9 cellular contexts compared by ENCODE assay signal in genomic region chr12:56258820-56259183, GRCh38. TPM values are rescaled to one million over a fixed set of nuclear protein-coding genes. Genes with fewer than 3 reads are reported as not detected.
DNase-seq lines count a peak whose midpoint lies in the region; ATAC-seq, FAIRE-seq and TF ChIP-seq lines count a peak whose summit lies in the region.
"Had no signal": no experiment of that assay in that cellular context is flagged by ENCODE, and none has a peak within 500 bp of the region (broad histone marks: within the 10 kb centered on the region; RNA-seq: fewer than 3 reads in every experiment).

No MANE protein-coding gene starts in this region.

- H3K9me3 ChIP-seq in keratinocyte (ENCODE audit: control insufficient read depth, low read depth, low read length) (no peaks in the 10 kb centered on the region), suprapubic skin (no peaks in the 10 kb centered on the region)

- H3K79me2 ChIP-seq in keratinocyte (ENCODE audit: control insufficient read depth, insufficient read depth, low read length), result peaks cover 37% of the 10 kb centered on the region

- peaks cover 15% of the 10 kb centered on the region for H3K4me1 Mint-ChIP-seq in T-helper 1 cell treated with Interleukin-12 subunit alpha and Interleukin-12 subunit beta and Interleukin-4 antibody, amounts not matched to agents 30 μg/mL and 1 μg/mL, for 36 hours (ENCODE audit: low read depth)
- H3K4me1 Mint-ChIP-seq in activated T-helper 2 cell treated with anti-CD3 and anti-CD28 coated beads, Interferon-gamma antibody, Interleukin-2, Interleukin-4, amounts not matched to agents 10 μg/mL and 5 μg/mL and 100 μg/mL, durations not matched to agents 14 hours and 24 hours and 36 hours (ENCODE audit: low read depth), result peaks cover 11% of the 10 kb centered on the region

- peak overlapping the region; percentile 86 for H3K27ac Mint-ChIP-seq in T-helper 1 cell treated with Interleukin-12 subunit alpha and Interleukin-12 subunit beta and Interleukin-4 antibody, amounts not matched to agents 30 μg/mL and 1 μg/mL, for 36 hours
- H3K27ac Mint-ChIP-seq in activated T-helper 2 cell treated with anti-CD3 and anti-CD28 coated beads, Interferon-gamma antibody, Interleukin-2, Interleukin-4, amounts not matched to agents 10 μg/mL and 5 μg/mL and 100 μg/mL, durations not matched to agents 14 hours and 24 hours and 36 hours, result peak overlapping the region; percentile 73

- H3K4me1 ChIP-seq in keratinocyte (ENCODE audit: control insufficient read depth, extremely low read depth, insufficient read depth, low read length), result peaks cover 36% of the 10 kb centered on the region
- peaks cover 31% of the 10 kb centered on the region for H3K4me1 ChIP-seq in suprapubic skin

- ATAC-seq in GM19395 (IDR thresholded peaks at IDR 0.05; ENCODE audit: unreplicated experiment) (no peak), HG02642 (IDR thresholded peaks at IDR 0.05; ENCODE audit: poor library complexity, unreplicated experiment) (no peak)

- H3K27me3 ChIP-seq in keratinocyte (ENCODE audit: control insufficient read depth, extremely low read depth, insufficient read depth, low read length) (no peaks in the 10 kb centered on the region), suprapubic skin (no peaks in the 10 kb centered on the region)

- 4% methylated on average over 9 of the region's 9 CpGs for WGBS in suprapubic skin

- no peak for TF ChIP-seq EP300 in suprapubic skin (IDR thresholded peaks at IDR 0.05)

- H3K27ac ChIP-seq in keratinocyte (ENCODE audit: control insufficient read depth, insufficient read depth, low read length) (peak overlapping the region; percentile 79), suprapubic skin (peak overlapping the region; percentile 83)

- H3K4me3 ChIP-seq in keratinocyte (ENCODE audit: control insufficient read depth in 2 of 3, extremely low read depth in 1 of 3, insufficient read depth in 2 of 3, low read depth in 1 of 3, low read length in 3 of 3) (peak overlapping the region; percentile 75 to 93 (median 90)), suprapubic skin (peak overlapping the region; percentile 79)

- H3K9me1 ChIP-seq in keratinocyte (ENCODE audit: control insufficient read depth, extremely low read depth, insufficient read depth, low read length), result peaks cover 3% of the 10 kb centered on the region

- H3K36me3 ChIP-seq in keratinocyte (ENCODE audit: control insufficient read depth in 2 of 2, extremely low read depth in 1 of 2, insufficient read depth in 2 of 2, low read length in 2 of 2) (peaks cover 21 to 23% of the 10 kb centered on the region in 2 experiments), suprapubic skin (peaks cover 23% of the 10 kb centered on the region)

- dilution Hi-C loops in keratinocyte (cut with MboI; ENCODE audit: extremely low pct_ligation_motif_present, low sequenced_read_pairs), result no loop called here

- H3K36me3 Mint-ChIP-seq in T-helper 1 cell treated with Interleukin-12 subunit alpha and Interleukin-12 subunit beta and Interleukin-4 antibody, amounts not matched to agents 30 μg/mL and 1 μg/mL, for 36 hours (ENCODE audit: low read depth), result peaks cover 13% of the 10 kb centered on the region
- H3K36me3 Mint-ChIP-seq in activated T-helper 2 cell treated with anti-CD3 and anti-CD28 coated beads, Interferon-gamma antibody, Interleukin-2, Interleukin-4, amounts not matched to agents 10 μg/mL and 5 μg/mL and 100 μg/mL, durations not matched to agents 14 hours and 24 hours and 36 hours (ENCODE audit: low read depth), result peaks cover 17% of the 10 kb centered on the region

- no peaks in the 10 kb centered on the region for H4K20me1 ChIP-seq in keratinocyte (ENCODE audit: control insufficient read depth, extremely low read depth, insufficient read depth, low read length)

- H3K9me3 Mint-ChIP-seq in T-helper 1 cell treated with Interleukin-12 subunit alpha and Interleukin-12 subunit beta and Interleukin-4 antibody, amounts not matched to agents 30 μg/mL and 1 μg/mL, for 36 hours, result no peaks in the 10 kb centered on the region
- H3K9me3 Mint-ChIP-seq in activated T-helper 2 cell treated with anti-CD3 and anti-CD28 coated beads, Interferon-gamma antibody, Interleukin-2, Interleukin-4, amounts not matched to agents 10 μg/mL and 5 μg/mL and 100 μg/mL, durations not matched to agents 14 hours and 24 hours and 36 hours, result no peaks in the 10 kb centered on the region

- peak overlapping the region; percentile 95 for H3K4me3 Mint-ChIP-seq in T-helper 1 cell treated with Interleukin-12 subunit alpha and Interleukin-12 subunit beta and Interleukin-4 antibody, amounts not matched to agents 30 μg/mL and 1 μg/mL, for 36 hours
- peak overlapping the region; percentile 87 for H3K4me3 Mint-ChIP-seq in activated T-helper 2 cell treated with anti-CD3 and anti-CD28 coated beads, Interferon-gamma antibody, Interleukin-2, Interleukin-4, amounts not matched to agents 10 μg/mL and 5 μg/mL and 100 μg/mL, durations not matched to agents 14 hours and 24 hours and 36 hours (ENCODE audit: low read depth)

- no peak for TF ChIP-seq CTCF in keratinocyte (optimal IDR thresholded peaks at IDR 0.05 in 1 of 3, IDR thresholded peaks at IDR 0.05 in 1 of 3, conservative IDR thresholded peaks at IDR 0.05 in 1 of 3; ENCODE audit: extremely low read depth in 1 of 3, insufficient read depth in 2 of 3, low read length in 3 of 3)
- no peak for TF ChIP-seq CTCF in suprapubic skin (IDR thresholded peaks at IDR 0.05)

- H3K9ac ChIP-seq in keratinocyte (ENCODE audit: control insufficient read depth, extremely low read depth, insufficient read depth, low read length), result peak overlapping the region; percentile 77

- peak overlapping the region; percentile 97 for H3K4me2 ChIP-seq in keratinocyte (ENCODE audit: control insufficient read depth, extremely low read depth, insufficient read depth, low read depth, low read length)

- peak overlapping the region; percentile 93 for H2AFZ ChIP-seq in keratinocyte (ENCODE audit: control insufficient read depth, low read length)

- DNase-seq in T-helper 1 cell, result no peak
- DNase-seq in activated T-helper 2 cell treated with anti-CD3 and anti-CD28 coated beads, Interferon-gamma antibody, Interleukin-2, Interleukin-4, amounts not matched to agents 10 μg/mL and 5 μg/mL and 100 μg/mL, durations not matched to agents 14 hours and 24 hours and 36 hours (ENCODE audit: low spot score), result no peak
- DNase-seq in keratinocyte (ENCODE audit: low read depth, low spot score), result no peak
- DNase-seq in suprapubic skin (ENCODE audit: low spot score in 2 of 2), result no peak
- no peak for DNase-seq in activated effector memory CD4-positive, alpha-beta T cell treated with Interleukin-2 at 50 U/mL for 16 hours

- H3K27me3 Mint-ChIP-seq in T-helper 1 cell treated with Interleukin-12 subunit alpha and Interleukin-12 subunit beta and Interleukin-4 antibody, amounts not matched to agents 30 μg/mL and 1 μg/mL, for 36 hours (ENCODE audit: low read depth), result no peaks in the 10 kb centered on the region
- no peaks in the 10 kb centered on the region for H3K27me3 Mint-ChIP-seq in activated T-helper 2 cell treated with anti-CD3 and anti-CD28 coated beads, Interferon-gamma antibody, Interleukin-2, Interleukin-4, amounts not matched to agents 10 μg/mL and 5 μg/mL and 100 μg/mL, durations not matched to agents 14 hours and 24 hours and 36 hours (ENCODE audit: low read depth)

- intact Hi-C loops in activated T-helper 2 cell treated with anti-CD3 and anti-CD28 coated beads, Interferon-gamma antibody, Interleukin-2, Interleukin-4, amounts not matched to agents 10 μg/mL and 5 μg/mL and 100 μg/mL, durations not matched to agents 14 hours and 24 hours and 36 hours (cut with micrococcal nuclease), result loop anchor here (5.0 kb wide), 1 partner anchor 142 kb away; the partner anchor contains the start of genes RPL41 and ZC3H10

- FAIRE-seq in keratinocyte (lab: Jason Lieb, UNC), result no peak

- TF ChIP-seq POLR2A in suprapubic skin (IDR thresholded peaks at IDR 0.05), result no peak

RNA-seq across cellular contexts. Expression of gene ANKRD52, which starts 0.6 kb away (rescaled TPM):
- 66.0 and 78.0 TPM in 2 replicates for total RNA-seq in activated T-helper 2 cell treated with anti-CD3 and anti-CD28 coated beads, Interferon-gamma antibody, Interleukin-2, Interleukin-4, amounts not matched to agents 10 μg/mL and 5 μg/mL and 100 μg/mL, durations not matched to agents 14 hours and 24 hours and 36 hours
- polyA plus RNA-seq in keratinocyte, result 14.0 to 21.0 TPM (median 15.2 TPM) in 3 replicates
- 4.0 TPM for polyA plus RNA-seq in keratinocyte (2011; ENCODE audit: low read depth)
- 12.9 and 17.4 TPM in 2 replicates for polyA plus RNA-seq in keratinocyte (2011; cell fraction: cytosol; rRNA removed)
- polyA plus RNA-seq in keratinocyte (2011; cell fraction: nucleus; rRNA removed), result 66.1 and 81.3 TPM in 2 replicates
- 11.1 and 32.5 TPM in 2 replicates for polyA plus RNA-seq in keratinocyte (2012; ENCODE audit: low replicate concordance)
- 29.8 to 157 TPM (median 37.3 TPM) in 3 replicates for polyA minus RNA-seq in keratinocyte
- polyA minus RNA-seq in keratinocyte (2011; cell fraction: cytosol; rRNA and poly(A)+ RNA removed), result 32.6 TPM
- polyA minus RNA-seq in keratinocyte (2011; cell fraction: nucleus; rRNA and poly(A)+ RNA removed), result 37.0 and 48.9 TPM in 2 replicates
- total RNA-seq in suprapubic skin, result 10 to 100 TPM; 20.3 to 33.6 (median 24.6) TPM

RNA-seq across cellular contexts. Expression of gene COQ10A, which starts 7.9 kb away (rescaled TPM):
- total RNA-seq in activated T-helper 2 cell treated with anti-CD3 and anti-CD28 coated beads, Interferon-gamma antibody, Interleukin-2, Interleukin-4, amounts not matched to agents 10 μg/mL and 5 μg/mL and 100 μg/mL, durations not matched to agents 14 hours and 24 hours and 36 hours, result 15.9 and 17.0 TPM in 2 replicates
- 7.5 to 12.1 TPM (median 11.6 TPM) in 3 replicates for polyA plus RNA-seq in keratinocyte
- polyA plus RNA-seq in keratinocyte (2011; ENCODE audit: low read depth), result 1.4 TPM
- 4.1 and 6.3 TPM in 2 replicates for polyA plus RNA-seq in keratinocyte (2011; cell fraction: cytosol; rRNA removed)
- 24.8 and 25.0 TPM in 2 replicates for polyA plus RNA-seq in keratinocyte (2011; cell fraction: nucleus; rRNA removed)
- 4.4 and 4.6 TPM in 2 replicates for polyA plus RNA-seq in keratinocyte (2012; ENCODE audit: low replicate concordance)
- polyA minus RNA-seq in keratinocyte, result 3.9 to 7.4 TPM (median 4.4 TPM) in 3 replicates
- 3.6 TPM for polyA minus RNA-seq in keratinocyte (2011; cell fraction: cytosol; rRNA and poly(A)+ RNA removed)
- 2.4 and 5.7 TPM in 2 replicates for polyA minus RNA-seq in keratinocyte (2011; cell fraction: nucleus; rRNA and poly(A)+ RNA removed)
- total RNA-seq in suprapubic skin, result 10 to 100 TPM in 1 of 4 donors, 1 to 10 TPM in 3; 3.4 to 17.0 (median 7.6) TPM

RNA-seq across cellular contexts. Expression of gene SLC39A5, which starts 29.0 kb away (rescaled TPM):
- 0.39 and 1.4 TPM in 2 replicates for total RNA-seq in activated T-helper 2 cell treated with anti-CD3 and anti-CD28 coated beads, Interferon-gamma antibody, Interleukin-2, Interleukin-4, amounts not matched to agents 10 μg/mL and 5 μg/mL and 100 μg/mL, durations not matched to agents 14 hours and 24 hours and 36 hours
- polyA plus RNA-seq in keratinocyte, result 0.09 TPM in 1 of 3 replicates, not detected in the others
- polyA plus RNA-seq in keratinocyte (2011; ENCODE audit: low read depth), result not detected
- not detected in 2 replicates for polyA plus RNA-seq in keratinocyte (2011; cell fraction: cytosol; rRNA removed)
- polyA plus RNA-seq in keratinocyte (2011; cell fraction: nucleus; rRNA removed), result 0.15 TPM in 1 of 2 replicates, not detected in the other
- not detected in 2 replicates for polyA plus RNA-seq in keratinocyte (2012; ENCODE audit: low replicate concordance)
- polyA minus RNA-seq in keratinocyte, result 1.2 TPM in 1 of 3 replicates, not detected in the others
- polyA minus RNA-seq in keratinocyte (2011; cell fraction: cytosol; rRNA and poly(A)+ RNA removed), result not detected
- not detected in 2 replicates for polyA minus RNA-seq in keratinocyte (2011; cell fraction: nucleus; rRNA and poly(A)+ RNA removed)
- total RNA-seq in suprapubic skin, result 1 to 10 TPM in 2 of 4 donors, not detected in 2; 1.3 to 2.4 TPM
- total RNA-seq: pulmonary artery endothelial cell had no signal

RNA-seq across cellular contexts. Expression of gene NABP2, which starts 34.7 kb away (rescaled TPM):
- total RNA-seq in activated T-helper 2 cell treated with anti-CD3 and anti-CD28 coated beads, Interferon-gamma antibody, Interleukin-2, Interleukin-4, amounts not matched to agents 10 μg/mL and 5 μg/mL and 100 μg/mL, durations not matched to agents 14 hours and 24 hours and 36 hours, result 77.3 and 86.8 TPM in 2 replicates
- polyA plus RNA-seq in keratinocyte, result 45.6 to 53.5 TPM (median 53.0 TPM) in 3 replicates
- 30.6 TPM for polyA plus RNA-seq in keratinocyte (2011; ENCODE audit: low read depth)
- polyA plus RNA-seq in keratinocyte (2011; cell fraction: cytosol; rRNA removed), result 39.4 and 44.0 TPM in 2 replicates
- 11.3 and 13.9 TPM in 2 replicates for polyA plus RNA-seq in keratinocyte (2011; cell fraction: nucleus; rRNA removed)
- 28.8 and 36.8 TPM in 2 replicates for polyA plus RNA-seq in keratinocyte (2012; ENCODE audit: low replicate concordance)
- 16.8 to 27.1 TPM (median 23.0 TPM) in 3 replicates for polyA minus RNA-seq in keratinocyte
- 20.3 TPM for polyA minus RNA-seq in keratinocyte (2011; cell fraction: cytosol; rRNA and poly(A)+ RNA removed)
- 2.8 and 3.8 TPM in 2 replicates for polyA minus RNA-seq in keratinocyte (2011; cell fraction: nucleus; rRNA and poly(A)+ RNA removed)
- 10 to 100 TPM; 13.3 to 23.7 (median 20.1) TPM for total RNA-seq in suprapubic skin

RNA-seq across cellular contexts. Expression of gene RNF41, which starts 37.1 kb away (rescaled TPM):
- total RNA-seq in activated T-helper 2 cell treated with anti-CD3 and anti-CD28 coated beads, Interferon-gamma antibody, Interleukin-2, Interleukin-4, amounts not matched to agents 10 μg/mL and 5 μg/mL and 100 μg/mL, durations not matched to agents 14 hours and 24 hours and 36 hours, result 38.5 TPM in 2 replicates
- 42.2 to 62.0 TPM (median 49.7 TPM) in 3 replicates for polyA plus RNA-seq in keratinocyte
- polyA plus RNA-seq in keratinocyte (2011; ENCODE audit: low read depth), result 22.0 TPM
- 50.7 and 53.4 TPM in 2 replicates for polyA plus RNA-seq in keratinocyte (2011; cell fraction: cytosol; rRNA removed)
- 35.0 and 36.5 TPM in 2 replicates for polyA plus RNA-seq in keratinocyte (2011; cell fraction: nucleus; rRNA removed)
- 25.0 and 27.8 TPM in 2 replicates for polyA plus RNA-seq in keratinocyte (2012; ENCODE audit: low replicate concordance)
- polyA minus RNA-seq in keratinocyte, result 139 to 212 TPM (median 144 TPM) in 3 replicates
- 62.9 TPM for polyA minus RNA-seq in keratinocyte (2011; cell fraction: cytosol; rRNA and poly(A)+ RNA removed)
- polyA minus RNA-seq in keratinocyte (2011; cell fraction: nucleus; rRNA and poly(A)+ RNA removed), result 35.7 and 43.4 TPM in 2 replicates
- total RNA-seq in suprapubic skin, result 10 to 100 TPM; 28.4 to 60.6 (median 35.8) TPM
